Comparison of ENCODE assay signal across 9 cellular contexts in genomic region chr6:41028618-41029486, GRCh38. TPM values are rescaled to one million over a fixed set of nuclear protein-coding genes. Genes with fewer than 3 reads are reported as not detected.
DNase-seq lines count a peak whose midpoint lies in the region; ATAC-seq and TF ChIP-seq lines count a peak whose summit lies in the region.
"Had no signal": no experiment of that assay in that cellular context is flagged by ENCODE, and none has a peak within 500 bp of the region (broad histone marks: within the 10 kb centered on the region; RNA-seq: fewer than 3 reads in every experiment).

No MANE protein-coding gene starts in this region.

- no peaks in the 10 kb centered on the region for H4K20me1 ChIP-seq in MM.1S (ENCODE audit: insufficient read depth, low read length)

- H3K27me3 ChIP-seq in MM.1S (replicated peaks; ENCODE audit: insufficient read depth, low read length) (no peaks in the 10 kb centered on the region), ectodermal cell (ENCODE audit: control insufficient read depth, insufficient read depth, low read length, poor library complexity, severe bottlenecking) (no peaks in the 10 kb centered on the region)

- H2AFZ ChIP-seq in MM.1S (ENCODE audit: low read length), result peak overlapping the region; percentile 93

- H3K9ac ChIP-seq in MM.1S (ENCODE audit: low read length), result peak overlapping the region; percentile 71; the same call in 1 of the 2 replicates

- H3K4me3 Mint-ChIP-seq in naive thymus-derived CD8-positive, alpha-beta T cell, result peak overlapping the region; percentile 72 to 95 (median 88)

- peak; percentile 12 for DNase-seq in NCI-H2196 (lab: John Stamatoyannopoulos, UW; ENCODE audit: unreplicated experiment)
- DNase-seq in NCI-H2196 treated with DMSO at 0.1 percent for 48 hours (lab: John Stamatoyannopoulos, UW; ENCODE audit: unreplicated experiment), result no peak
- no peak for DNase-seq in MM.1S
- peak in 1 of 10 donors; percentile 13 for DNase-seq in naive thymus-derived CD8-positive, alpha-beta T cell
- DNase-seq in COR-L47 (lab: John Stamatoyannopoulos, UW), result no peak
- no peak for DNase-seq in DMS153 treated with DMSO at 0.1 percent for 48 hours (lab: John Stamatoyannopoulos, UW; ENCODE audit: unreplicated experiment)

- 59 to 60% methylated on average over 9 of the region's 9 CpGs for WGBS in ectodermal cell, 2 experiments

- no peaks in the 10 kb centered on the region for H3K36me3 Mint-ChIP-seq in naive thymus-derived CD8-positive, alpha-beta T cell

- no peaks in the 10 kb centered on the region for H3K9me3 Mint-ChIP-seq in naive thymus-derived CD8-positive, alpha-beta T cell

- H3K4me1 ChIP-seq in MM.1S (ENCODE audit: low read length) (peaks cover 13% of the 10 kb centered on the region), ectodermal cell (ENCODE audit: control insufficient read depth, insufficient read depth, low read length) (peaks cover 15% of the 10 kb centered on the region)

- H3K27ac ChIP-seq in MM.1S (ENCODE audit: low read length), result no peak overlapping the region
- H3K27ac ChIP-seq in ectodermal cell (ENCODE audit: insufficient read depth, low read depth, low read length, poor library complexity, severe bottlenecking), result no peak overlapping the region

- H3K9me2 ChIP-seq in MM.1S (replicated peaks; ENCODE audit: insufficient read depth, low read length), result no peaks in the 10 kb centered on the region

- H3K27ac Mint-ChIP-seq in naive thymus-derived CD8-positive, alpha-beta T cell, result peak overlapping the region; percentile 0 to 89 (median 74)

- H3K4me2 ChIP-seq in MM.1S (ENCODE audit: low read depth, low read length), result peak overlapping the region; percentile 97

- no peaks in the 10 kb centered on the region for H3K79me2 ChIP-seq in MM.1S (ENCODE audit: low read length)

- H3K9me3 ChIP-seq in MM.1S (replicated peaks; ENCODE audit: insufficient read depth, low read length) (no peaks in the 10 kb centered on the region), ectodermal cell (ENCODE audit: control insufficient read depth, low read length) (no peaks in the 10 kb centered on the region)

- peaks cover 10% of the 10 kb centered on the region for H3F3A ChIP-seq in MM.1S (ENCODE audit: insufficient read depth, low read length)

- POLR2A ChIA-PET in naive thymus-derived CD8-positive, alpha-beta T cell (lab: Charles Lee), result interaction anchor here (1.2 to 2.1 kb wide), 5 partner anchors 8 to 44 kb away, joined by 3 to 10 read pairs (median 5); partner anchors contain the start of genes NFYA and OARD1

- no peak for TF ChIP-seq CTCF in MM.1S (IDR thresholded peaks at IDR 0.05; ENCODE audit: low read length)

- H3K4me1 Mint-ChIP-seq in naive thymus-derived CD8-positive, alpha-beta T cell, result peaks cover 17 to 25% (median 23%) of the 10 kb centered on the region in 4 donors

- ATAC-seq in naive thymus-derived CD8-positive, alpha-beta T cell, result no peak
- ATAC-seq in GM21526 (IDR thresholded peaks at IDR 0.05; ENCODE audit: low FRiP score, unreplicated experiment), result no peak

- no peaks in the 10 kb centered on the region for H3K36me3 ChIP-seq in MM.1S (replicated peaks; ENCODE audit: insufficient read depth, low read length)
- no peaks in the 10 kb centered on the region for H3K36me3 ChIP-seq in ectodermal cell (ENCODE audit: control insufficient read depth, insufficient read depth, low read length)

- H3K4me3 ChIP-seq in MM.1S (ENCODE audit: low read length), result peak overlapping the region; percentile 84
- peak overlapping the region; percentile 46 for H3K4me3 ChIP-seq in ectodermal cell (ENCODE audit: insufficient read depth, low read depth, low read length)

- no peaks in the 10 kb centered on the region for H3K27me3 Mint-ChIP-seq in naive thymus-derived CD8-positive, alpha-beta T cell

RNA-seq across cellular contexts. Expression of gene UNC5CL, which starts 10.2 kb away (rescaled TPM):
- polyA plus RNA-seq in ectodermal cell (2013, experiment 1 of 4), result 2.5 TPM
- polyA plus RNA-seq in ectodermal cell (2013, experiment 2 of 4), result 2.6 TPM
- polyA plus RNA-seq in ectodermal cell (2013, experiment 3 of 4), result 2.1 TPM
- 1.9 TPM for polyA plus RNA-seq in ectodermal cell (2013, experiment 4 of 4)
- total RNA-seq in naive thymus-derived CD8-positive, alpha-beta T cell, result 1 to 10 TPM; 6.3 to 7.3 TPM
- polyA plus RNA-seq in naive thymus-derived CD8-positive, alpha-beta T cell, result under 1 TPM in 2 of 3 donors, not detected in 1; 0.07 to 0.34 TPM

RNA-seq across cellular contexts. Expression of gene TSPO2, which starts 13.4 kb away (rescaled TPM):
- not detected for polyA plus RNA-seq in ectodermal cell (2013, experiment 1 of 4)
- not detected for polyA plus RNA-seq in ectodermal cell (2013, experiment 2 of 4)
- polyA plus RNA-seq in ectodermal cell (2013, experiment 3 of 4), result not detected
- polyA plus RNA-seq in ectodermal cell (2013, experiment 4 of 4), result not detected
- total RNA-seq in naive thymus-derived CD8-positive, alpha-beta T cell, result not detected
- polyA plus RNA-seq in naive thymus-derived CD8-positive, alpha-beta T cell, result not detected
- total RNA-seq: subcutaneous adipose tissue had no signal

RNA-seq across cellular contexts. Expression of gene APOBEC2, which starts 24.1 kb away (rescaled TPM):
- polyA plus RNA-seq in ectodermal cell (2013, experiment 1 of 4), result not detected
- 0.23 TPM for polyA plus RNA-seq in ectodermal cell (2013, experiment 2 of 4)
- not detected for polyA plus RNA-seq in ectodermal cell (2013, experiment 3 of 4)
- polyA plus RNA-seq in ectodermal cell (2013, experiment 4 of 4), result not detected
- total RNA-seq in naive thymus-derived CD8-positive, alpha-beta T cell, result not detected
- under 1 TPM in 2 of 3 donors, not detected in 1; 0.39 to 0.45 TPM for polyA plus RNA-seq in naive thymus-derived CD8-positive, alpha-beta T cell
- total RNA-seq: subcutaneous adipose tissue had no signal

RNA-seq across cellular contexts. Expression of gene OARD1, which starts 43.3 kb away (rescaled TPM):
- 53.3 TPM for polyA plus RNA-seq in ectodermal cell (2013, experiment 1 of 4)
- polyA plus RNA-seq in ectodermal cell (2013, experiment 2 of 4), result 58.4 TPM
- 50.7 TPM for polyA plus RNA-seq in ectodermal cell (2013, experiment 3 of 4)
- 53.1 TPM for polyA plus RNA-seq in ectodermal cell (2013, experiment 4 of 4)
- total RNA-seq in naive thymus-derived CD8-positive, alpha-beta T cell, result 10 to 100 TPM; 48.7 to 52.1 TPM
- polyA plus RNA-seq in naive thymus-derived CD8-positive, alpha-beta T cell, result 10 to 100 TPM; 41.2 to 48.5 (median 48.1) TPM

RNA-seq across cellular contexts. Expression of gene NFYA, which starts 43.9 kb away (rescaled TPM):
- polyA plus RNA-seq in ectodermal cell (2013, experiment 1 of 4), result 60.8 TPM
- polyA plus RNA-seq in ectodermal cell (2013, experiment 2 of 4), result 48.1 TPM
- polyA plus RNA-seq in ectodermal cell (2013, experiment 3 of 4), result 52.2 TPM
- polyA plus RNA-seq in ectodermal cell (2013, experiment 4 of 4), result 54.4 TPM
- 10 to 100 TPM; 58.9 to 60.0 TPM for total RNA-seq in naive thymus-derived CD8-positive, alpha-beta T cell
- 10 to 100 TPM; 17.0 to 27.9 (median 20.4) TPM for polyA plus RNA-seq in naive thymus-derived CD8-positive, alpha-beta T cell
